ENCODE assay signal across 25 cellular contexts in the genomic region with DNA sequence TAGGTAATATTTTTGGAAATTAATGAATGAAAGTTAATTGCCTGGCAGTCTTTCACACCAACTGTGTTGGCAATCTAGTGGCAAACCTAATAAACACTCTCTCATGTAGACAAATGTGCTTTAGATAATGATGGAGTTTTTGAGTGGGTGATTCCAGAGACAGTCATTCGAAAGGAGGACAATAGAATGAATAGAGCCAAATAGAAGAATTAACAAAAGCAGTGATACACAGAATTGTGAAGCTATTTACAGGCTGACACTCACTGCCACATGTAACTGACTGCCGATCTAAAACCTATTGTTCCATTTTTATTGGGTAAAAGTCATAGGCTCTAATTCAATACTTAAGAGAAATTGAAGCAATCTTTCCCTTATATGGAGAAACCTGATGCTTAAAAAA.
"Had no signal": no experiment of that assay in that cellular context is flagged by ENCODE, and none has a peak within 500 bp of the region (broad histone marks: within the 10 kb centered on the region; RNA-seq: fewer than 3 reads in every experiment).

No MANE protein-coding gene starts in this region.

- H3K9me3 ChIP-seq: Peyer's patch, SJSA1 had no signal

- H3K27me3 ChIP-seq: brain microvascular endothelial cell, cardiac muscle cell, Peyer's patch, SJSA1 had no signal

- H3K4me1 ChIP-seq: Peyer's patch, SJSA1 had no signal

- ATAC-seq: activated T-cell treated with anti-CD3 and anti-CD28 coated beads, Interleukin-2, amount 50 U/mL, for 4 hours; activated T-helper 17 cell treated with anti-CD3 and anti-CD28 coated beads, Interleukin-2, amount 50 U/mL, for 72 hours had no signal

- H3K27ac ChIP-seq: brain microvascular endothelial cell, cardiac muscle cell, Peyer's patch, SJSA1 had no signal

- DNase-seq: activated B cell treated with CpG ODN at 0.5 μM for 24 hours; activated CD4-positive, alpha-beta memory T cell treated with anti-CD3 and anti-CD28 coated beads for 36 hours; activated CD4-positive, alpha-beta T cell treated with anti-CD3 and anti-CD28 coated beads for 1 hour; activated CD4-positive, alpha-beta T cell treated with anti-CD3 and anti-CD28 coated beads, Interleukin-2, amount 10 ng/mL, durations not matched to agents 7 days and 5 days; activated CD8-positive, alpha-beta memory T cell treated with anti-CD3 and anti-CD28 coated beads for 24 hours; activated gamma-delta T cell; activated naive CD4-positive, alpha-beta T cell treated with anti-CD3 and anti-CD28 coated beads for 36 hours; activated T-cell treated with anti-CD3 and anti-CD28 coated beads, Interleukin-2, amount 50 U/mL, for 4 hours; brain microvascular endothelial cell; IMR-90; Kasumi-1; KBM-7; NCI-H1105 treated with DMSO at 0.1 percent for 48 hours; NCI-H1694; NCI-H2029; NCI-H446; NCI-H524 treated with DMSO at 0.1 percent for 48 hours; NCI-H82; Peyer's patch; SHP77; T-helper 2 cell; T1000 had no signal

- H3K4me3 ChIP-seq: cardiac muscle cell, Peyer's patch, SJSA1 had no signal

- H3K36me3 ChIP-seq: brain microvascular endothelial cell, cardiac muscle cell, Peyer's patch, SJSA1 had no signal
